In the genomic region with DNA sequence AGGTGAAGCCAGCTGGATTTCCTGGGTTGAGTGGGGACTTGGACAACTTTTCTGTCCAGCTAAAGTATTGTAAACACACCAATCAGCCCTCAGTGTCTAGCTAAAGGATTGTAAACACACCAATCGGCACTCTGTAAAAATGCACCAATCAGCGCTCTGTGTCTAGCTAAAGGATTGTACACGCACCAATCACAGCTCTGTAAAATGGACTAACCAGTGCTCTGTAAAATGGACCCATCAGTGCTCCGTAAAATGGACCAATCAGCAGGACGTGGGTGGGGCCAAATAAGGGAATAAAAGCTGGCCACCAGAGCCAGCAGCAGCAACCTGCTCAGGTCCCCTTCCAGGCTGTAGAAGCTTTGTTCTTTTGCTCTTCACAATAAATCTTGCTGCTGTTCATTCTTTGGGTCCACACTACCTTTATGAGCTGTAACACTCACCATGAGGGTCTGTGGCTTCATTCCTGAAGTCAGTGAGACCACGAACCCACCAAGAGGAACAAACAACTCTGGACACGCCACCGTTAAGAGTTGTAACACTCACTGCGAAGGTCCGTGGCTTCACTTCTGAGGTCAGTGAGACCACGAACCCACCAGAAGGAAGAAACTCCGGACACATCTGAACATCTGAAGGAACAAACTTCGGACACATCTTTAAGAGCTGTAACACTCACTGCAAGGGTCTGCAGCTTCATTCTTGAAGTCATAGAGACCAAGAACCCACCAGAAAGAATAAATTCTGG, we compare ENCODE assay signal across 2 cellular contexts. TPM values are rescaled to one million over a fixed set of nuclear protein-coding genes. Genes with fewer than 3 reads are reported as not detected.
"Had no signal": no experiment of that assay in that cellular context is flagged by ENCODE, and none has a peak within 500 bp of the region (broad histone marks: within the 10 kb centered on the region; RNA-seq: fewer than 3 reads in every experiment).

No MANE protein-coding gene starts in this region.

RNA-seq across cellular contexts. Expression of gene TNS3, which starts 21.8 kb away (rescaled TPM):
- total RNA-seq: activated CD4-positive, alpha-beta T cell treated with anti-CD3 and anti-CD28 coated beads, Interleukin-2, amount 10 ng/mL, durations not matched to agents 7 days and 5 days; activated CD8-positive, alpha-beta T cell treated with anti-CD3 and anti-CD28 coated beads, Interleukin-2, amount 10 ng/mL, durations not matched to agents 7 days and 5 days had no signal
